21 cellular contexts compared by ENCODE assay signal in genomic region chr5:127513571-127513970, GRCh38. TPM values are rescaled to one million over a fixed set of nuclear protein-coding genes. Genes with fewer than 3 reads are reported as not detected.
DNase-seq lines count a peak whose midpoint lies in the region; ATAC-seq and TF ChIP-seq lines count a peak whose summit lies in the region.
"Had no signal": no experiment of that assay in that cellular context is flagged by ENCODE, and none has a peak within 500 bp of the region (broad histone marks: within the 10 kb centered on the region; RNA-seq: fewer than 3 reads in every experiment).

No MANE protein-coding gene starts in this region.

- no peak overlapping the region for H2AK5ac ChIP-seq in H9 (ENCODE audit: insufficient read length, low read length)

- no peak overlapping the region for H2BK20ac ChIP-seq in H9 (ENCODE audit: low read depth, low read length, poor library complexity, severe bottlenecking)

- H3K18ac ChIP-seq in H9 (ENCODE audit: insufficient read length, low read depth, low read length) = no peak overlapping the region

- H3K4me3 ChIP-seq in GM23338 (no peak overlapping the region), Loucy (ENCODE audit: low read length, poor library complexity, severe bottlenecking) (no peak overlapping the region)
- H3K4me3 ChIP-seq: BLaER1 had no signal

- H2BK5ac ChIP-seq in H9 (ENCODE audit: insufficient read length, low read length) = no peak overlapping the region

- no peak overlapping the region for H3K4ac ChIP-seq in H9 (ENCODE audit: low read depth, low read length)

- no peak overlapping the region for H3K14ac ChIP-seq in H9 (ENCODE audit: insufficient read depth, low read length)

- no peak for ATAC-seq in GM23338
- ATAC-seq in GM18519 (IDR thresholded peaks at IDR 0.05; ENCODE audit: low FRiP score, unreplicated experiment) = no peak

- no peak overlapping the region for H4K5ac ChIP-seq in H9 (ENCODE audit: insufficient read length, low read depth, low read length)

- no peaks in the 10 kb centered on the region for H3F3A ChIP-seq in GM23338 (replicated peaks; ENCODE audit: low read depth)
- no peaks in the 10 kb centered on the region for H3F3A ChIP-seq in Loucy (ENCODE audit: low read depth)

- H3K9me2 ChIP-seq in GM23338 (ENCODE audit: insufficient read depth) (no peaks in the 10 kb centered on the region), Loucy (replicated peaks; ENCODE audit: low read depth, low read length) (no peaks in the 10 kb centered on the region)

- H2BK15ac ChIP-seq in H9 (ENCODE audit: low read depth, low read length) = no peak overlapping the region

- no peak overlapping the region for H3K56ac ChIP-seq in H9 (ENCODE audit: insufficient read length, low read depth, low read length)

- H3K9me3 Mint-ChIP-seq in GM23338 = no peaks in the 10 kb centered on the region
- H3K9me3 Mint-ChIP-seq in H9 = peaks cover 0 to 3% of the 10 kb centered on the region in 2 experiments; a peak in 1 of 5 replicates
- H3K9me3 Mint-ChIP-seq: CD4-positive, alpha-beta memory T cell; CD4-positive, CD25-positive, alpha-beta regulatory T cell; CD8-positive, alpha-beta memory T cell had no signal

- no peak overlapping the region for H3K9ac ChIP-seq in Loucy (ENCODE audit: low read depth, low read length, poor library complexity, severe bottlenecking)
- no peak overlapping the region for H3K9ac ChIP-seq in H9 (ENCODE audit: extremely low read depth, insufficient read length, low read length)
- H3K9ac ChIP-seq: BLaER1 had no signal

- peak; percentile 55 for DNase-seq in G401 (ENCODE audit: low spot score)
- no peak for DNase-seq in GM23338 (ENCODE audit: low spot score)
- DNase-seq in cerebellar cortex (ENCODE audit: low spot score) = peak; percentile 55
- no peak for DNase-seq in H9
- DNase-seq in germinal center (ENCODE audit: low spot score) = no peak
- DNase-seq in GDM1 (lab: John Stamatoyannopoulos, UW) = no peak
- DNase-seq: 8988T; ACHN; BE2C; CD4-positive, alpha-beta memory T cell; CD4-positive, CD25-positive, alpha-beta regulatory T cell; CD8-positive, alpha-beta memory T cell; COR-L47; DMS153; DMS53; DMS79; GF-D8 had no signal

- no peaks in the 10 kb centered on the region for H3K9me3 ChIP-seq in Loucy (ENCODE audit: insufficient read depth, low read depth, low read length)
- no peaks in the 10 kb centered on the region for H3K9me3 ChIP-seq in H9 (ENCODE audit: control insufficient read depth, low read depth, low read length)
- H3K9me3 ChIP-seq: BE2C, BLaER1 had no signal

- no peaks in the 10 kb centered on the region for H3K36me3 ChIP-seq in GM23338 (ENCODE audit: insufficient read depth)
- H3K36me3 ChIP-seq in Loucy (ENCODE audit: insufficient read depth, low read length) = no peaks in the 10 kb centered on the region
- H3K36me3 ChIP-seq: BE2C, BLaER1 had no signal

- peaks cover 7% of the 10 kb centered on the region for H3K27me3 Mint-ChIP-seq in GM23338 (ENCODE audit: insufficient read depth, low read depth, poor library complexity)
- peaks cover 3% of the 10 kb centered on the region; the same call in 1 of the 2 replicates for H3K27me3 Mint-ChIP-seq in H9 (ENCODE audit: low read depth)

- no peaks in the 10 kb centered on the region for H3K79me1 ChIP-seq in H9 (ENCODE audit: insufficient read depth, low read depth, low read length, poor library complexity, severe bottlenecking)

- no peak overlapping the region for H4K91ac ChIP-seq in H9 (ENCODE audit: insufficient read length, low read depth, low read length)

- WGBS in H9 (ENCODE audit: extremely low coverage, insufficient read length, low lambda C conversion rate) = no CpG with 5 or more reads among the region's 2 CpGs

- H2BK120ac ChIP-seq in H9 (ENCODE audit: low read depth, low read length, poor library complexity, severe bottlenecking) = no peak overlapping the region

- no peak overlapping the region for H4K8ac ChIP-seq in H9 (replicated peaks; ENCODE audit: insufficient read length, low read depth, low read length)

- H3T11ph ChIP-seq in H9 (ENCODE audit: low read length) = no peak overlapping the region

- H3K4me2 ChIP-seq in GM23338 (no peak overlapping the region), Loucy (ENCODE audit: low read depth, low read length, poor library complexity, severe bottlenecking) (no peak overlapping the region), H9 (ENCODE audit: insufficient read depth, insufficient read length, low read length) (no peak overlapping the region)
- H3K4me2 ChIP-seq: BLaER1 had no signal

- H3K23me2 ChIP-seq in H9 (ENCODE audit: insufficient read length, low read depth, low read length, poor library complexity, severe bottlenecking) = peaks cover 4% of the 10 kb centered on the region

- H3K79me2 ChIP-seq in GM23338 (replicated peaks; ENCODE audit: insufficient read depth) (peaks cover 8% of the 10 kb centered on the region), Loucy (ENCODE audit: insufficient read depth, low read length) (peaks cover 9% of the 10 kb centered on the region), H9 (ENCODE audit: insufficient read depth, low read length) (peaks cover 4% of the 10 kb centered on the region; the same call in 1 of the 2 replicates)

- H3K27ac Mint-ChIP-seq in GM23338 = no peak overlapping the region
- H3K27ac Mint-ChIP-seq in H9 = no peak overlapping the region
- H3K27ac Mint-ChIP-seq: CD14-positive monocyte; CD4-positive, alpha-beta memory T cell; CD4-positive, CD25-positive, alpha-beta regulatory T cell; CD8-positive, alpha-beta memory T cell had no signal

- no peak overlapping the region for H3K23ac ChIP-seq in H9 (ENCODE audit: insufficient read length, low read depth, low read length)

- no peak overlapping the region for H2BK12ac ChIP-seq in H9 (ENCODE audit: insufficient read length, low read depth, low read length)

- H3K4me1 Mint-ChIP-seq in GM23338 = peaks cover 7% of the 10 kb centered on the region
- peaks cover 6 to 7% of the 10 kb centered on the region in 2 experiments for H3K4me1 Mint-ChIP-seq in H9

- H3K27ac ChIP-seq in GM23338 (ENCODE audit: low read depth) = no peak overlapping the region
- H3K27ac ChIP-seq in H9 (ENCODE audit: insufficient read length, low read depth, low read length) = no peak overlapping the region
- H3K27ac ChIP-seq: BLaER1 had no signal

- H3K36me3 Mint-ChIP-seq in GM23338 (ENCODE audit: low read depth) = no peaks in the 10 kb centered on the region
- no peaks in the 10 kb centered on the region for H3K36me3 Mint-ChIP-seq in H9 (ENCODE audit: insufficient read depth in 1 of 3, low read depth in 3 of 3)
- H3K36me3 Mint-ChIP-seq: CD14-positive monocyte; CD4-positive, CD25-positive, alpha-beta regulatory T cell had no signal

- H2AFZ ChIP-seq in GM23338 = peak overlapping the region; percentile 66; the same call in 1 of the 2 replicates
- 0 out of 2 replicates have a peak overlapping the region, but pooled peaks have one; percentile 36 for H2AFZ ChIP-seq in Loucy (ENCODE audit: low read length)
- H2AFZ ChIP-seq in H9 (ENCODE audit: low read length) = no peak overlapping the region

- H4K20me1 ChIP-seq in GM23338 (replicated peaks; ENCODE audit: insufficient read depth) (no peaks in the 10 kb centered on the region), Loucy (ENCODE audit: insufficient read depth, low read length, poor library complexity, severe bottlenecking) (no peaks in the 10 kb centered on the region), H9 (ENCODE audit: control insufficient read depth, insufficient read depth, insufficient read length) (no peaks in the 10 kb centered on the region)

- H3K27me3 ChIP-seq in GM23338 (ENCODE audit: insufficient read depth) = no peaks in the 10 kb centered on the region
- no peaks in the 10 kb centered on the region for H3K27me3 ChIP-seq in Loucy (ENCODE audit: insufficient read depth, low read length, poor library complexity, severe bottlenecking)
- no peaks in the 10 kb centered on the region for H3K27me3 ChIP-seq in H9 (ENCODE audit: insufficient read depth, low read length)
- H3K27me3 ChIP-seq: BLaER1 had no signal

- H3K4me3 Mint-ChIP-seq in GM23338 (no peak overlapping the region), H9 (no peak overlapping the region)
- H3K4me3 Mint-ChIP-seq: CD14-positive monocyte; CD4-positive, alpha-beta memory T cell; CD4-positive, CD25-positive, alpha-beta regulatory T cell; CD8-positive, alpha-beta memory T cell had no signal

- H3K4me1 ChIP-seq in GM23338 (ENCODE audit: insufficient read depth) = peaks cover 2% of the 10 kb centered on the region; the same call in 1 of the 2 replicates
- H3K4me1 ChIP-seq in Loucy (ENCODE audit: insufficient read depth, low read length, poor library complexity, severe bottlenecking) = peaks cover 4% of the 10 kb centered on the region
- no peaks in the 10 kb centered on the region for H3K4me1 ChIP-seq in H9 (ENCODE audit: insufficient read depth, low read length)
- H3K4me1 ChIP-seq: BE2C had no signal

- in situ Hi-C loops in G401 (cut with HindIII; ENCODE audit: low sequenced_read_pairs) = no loop called here

- TF ChIP-seq CTCF in GM23338 (conservative IDR thresholded peaks at IDR 0.05; ENCODE audit: low read depth in 2 of 2) (no peak), Loucy (conservative IDR thresholded peaks at IDR 0.05; ENCODE audit: low read length) (no peak), H9 (conservative IDR thresholded peaks at IDR 0.05) (no peak)

TF ChIP-seq in GM23338, 12 proteins besides CTCF, POLR2A, EP300 and RAD21 (continues in another document):
- TF ChIP-seq CREB1 (CRISPR knock-in tag; IDR thresholded peaks at IDR 0.05; ENCODE audit: low read depth) = no peak

RNA-seq across cellular contexts. Expression of gene PRRC1, which starts 3.9 kb away (rescaled TPM):
- total RNA-seq in G401 (2014; rRNA removed; shearing (Covaris generic)) = 10.2 and 15.1 TPM in 2 replicates
- 64.7 and 65.8 TPM in 2 replicates for total RNA-seq in GM23338 (2014; rRNA removed; shearing (Covaris generic))
- 70.7 and 72.6 TPM in 2 replicates for polyA plus RNA-seq in GM23338 (2016; fragmentation: Nextera tagmentation; extraction: Ambion mirVana)
- 70.5 and 70.7 TPM in 2 replicates for total RNA-seq in H9 (2021)

Comparison
In these comparisons a context has a peak if more than half of its experiments do, and no peak if none do; other contexts are left out.
1. DNase-seq: peak in G401 (single experiment) and cerebellar cortex (single experiment); none in GM23338 (single experiment), H9 (single experiment), germinal center (single experiment) and GDM1 (single experiment).